Comparison of ENCODE assay signal across 14 cellular contexts in genomic region chr9:79651251-79651795, GRCh38.
DNase-seq lines count a peak whose midpoint lies in the region; ATAC-seq and TF ChIP-seq lines count a peak whose summit lies in the region.
"Had no signal": no experiment of that assay in that cellular context is flagged by ENCODE, and none has a peak within 500 bp of the region (broad histone marks: within the 10 kb centered on the region; RNA-seq: fewer than 3 reads in every experiment).

No MANE protein-coding gene starts in this region.

- TF ChIP-seq CTCF in GM23338 (conservative IDR thresholded peaks at IDR 0.05; ENCODE audit: low read depth in 2 of 2) (no peak), WTC11 (IDR thresholded peaks at IDR 0.05) (no peak), Caco-2 (IDR thresholded peaks at IDR 0.05; ENCODE audit: insufficient read depth in 1 of 2, low read depth in 1 of 2, low read length in 1 of 2, severe bottlenecking in 1 of 2, unreplicated experiment in 1 of 2) (no peak)

- H3K4me2 ChIP-seq in GM23338 = peak overlapping the region; percentile 50
- H3K4me2 ChIP-seq in GM23248 (ENCODE audit: unreplicated experiment) = no peak overlapping the region
- H3K4me2 ChIP-seq: hepatocyte had no signal

- H3K9me2 ChIP-seq in GM23338 (ENCODE audit: insufficient read depth) (no peaks in the 10 kb centered on the region), GM23248 (ENCODE audit: insufficient read depth) (no peaks in the 10 kb centered on the region)

- H3K36me3 Mint-ChIP-seq in GM23338 (ENCODE audit: low read depth) (peaks cover 3% of the 10 kb centered on the region; the same call in 1 of the 3 replicates), WTC11 (peaks cover 6% of the 10 kb centered on the region; the same call in 1 of the 2 replicates), Caco-2 (ENCODE audit: insufficient read depth, unreplicated experiment) (no peaks in the 10 kb centered on the region)
- H3K36me3 Mint-ChIP-seq in natural killer cell treated with Interleukin-12 subunit alpha and Interleukin-12 subunit beta and Interleukin-15 and Interleukin-18, amount 100 ng/mL, for 72 hours = peaks cover 1% of the 10 kb centered on the region

- H3K27me3 ChIP-seq in GM23338 (ENCODE audit: insufficient read depth) (no peaks in the 10 kb centered on the region), Caco-2 (replicated peaks; ENCODE audit: control insufficient read depth, insufficient read depth, low read length) (no peaks in the 10 kb centered on the region), GM23248 (replicated peaks; ENCODE audit: insufficient read depth) (no peaks in the 10 kb centered on the region)
- H3K27me3 ChIP-seq: hepatocyte, vagina had no signal

- WGBS in GM23248 (ENCODE audit: low coverage in 1 of 2, low lambda C conversion rate in 2 of 2, missing lambda C conversion rate in 2 of 2), 2 experiments = 97% methylated on average over 10 of the region's 10 CpGs

- H3K36me3 ChIP-seq in GM23338 (ENCODE audit: insufficient read depth) (no peaks in the 10 kb centered on the region), Caco-2 (ENCODE audit: control insufficient read depth, insufficient read depth, low read length) (no peaks in the 10 kb centered on the region), GM23248 (ENCODE audit: low read depth) (peaks cover 10% of the 10 kb centered on the region; the same call in 1 of the 2 replicates)

- ATAC-seq in GM23338 (peak; percentile 82), WTC11 (peak; percentile 78), HG03354 (IDR thresholded peaks at IDR 0.05; ENCODE audit: poor library complexity, severe bottlenecking, unreplicated experiment) (no peak)
- peak in 1 of 2 donors; percentile 67 for ATAC-seq in natural killer cell treated with Interleukin-12 subunit alpha and Interleukin-12 subunit beta and Interleukin-15 and Interleukin-18, amount 100 ng/mL, for 72 hours

- H3K79me2 ChIP-seq in GM23338 (replicated peaks; ENCODE audit: insufficient read depth) (0 out of 2 replicates have a peak, but pooled peaks cover 3% of the 10 kb centered on the region), GM23248 (ENCODE audit: insufficient read depth) (peaks cover 8% of the 10 kb centered on the region; the same call in 1 of the 2 replicates)
- H3K79me2 ChIP-seq: hepatocyte had no signal

- no peak overlapping the region for H3K9ac ChIP-seq in GM23248

- H3K4me3 ChIP-seq in GM23338 (0 out of 2 replicates have a peak overlapping the region, but pooled peaks have one; percentile 9), Caco-2 (ENCODE audit: low read depth, low read length) (no peak overlapping the region), GM23248 (no peak overlapping the region)
- H3K4me3 ChIP-seq: hepatocyte, vagina had no signal

- H4K20me1 ChIP-seq in GM23338 (replicated peaks; ENCODE audit: insufficient read depth) = 0 out of 2 replicates have a peak, but pooled peaks cover 3% of the 10 kb centered on the region
- H4K20me1 ChIP-seq in GM23248 (ENCODE audit: insufficient read depth) = no peaks in the 10 kb centered on the region

- POLR2A ChIA-PET in WTC11 (lab: Charles Lee) = no interaction called here
- POLR2A ChIA-PET in Caco-2 (lab: Charles Lee) = no interaction called here

- peak; percentile 50 for DNase-seq in GM23338 (ENCODE audit: low spot score)
- DNase-seq in NCI-H1436 (lab: John Stamatoyannopoulos, UW) = peak; percentile 94
- DNase-seq in WTC11 (ENCODE audit: low spot score) = no peak
- peak; percentile 64 for DNase-seq in natural killer cell treated with Interleukin-12 subunit alpha and Interleukin-12 subunit beta and Interleukin-15 and Interleukin-18, amount 100 ng/mL, for 72 hours (ENCODE audit: low spot score)
- no peak for DNase-seq in DMS 273 (lab: John Stamatoyannopoulos, UW; ENCODE audit: unreplicated experiment)
- DNase-seq in Caco-2 = no peak
- no peak for DNase-seq in GM23248
- DNase-seq: activated CD4-positive, alpha-beta T cell treated with anti-CD3 and anti-CD28 coated beads, Interleukin-2, amount 50 U/mL, for 4 hours; activated naive CD8-positive, alpha-beta T cell treated with anti-CD3 and anti-CD28 coated beads, Interleukin-2, amount 10 ng/mL, durations not matched to agents 7 days and 5 days; NCI-H446 treated with DMSO at 0.1 percent for 48 hours; stimulated activated CD4-positive, alpha-beta T cell treated with anti-CD3 and anti-CD28 coated beads, Interleukin-12 subunit alpha, Interleukin-12 subunit beta, amount 100 ng/mL, for 4 hours had no signal

- H3K9me3 ChIP-seq in Caco-2 (no peaks in the 10 kb centered on the region), GM23248 (ENCODE audit: low read depth) (no peaks in the 10 kb centered on the region)
- H3K9me3 ChIP-seq: vagina had no signal

- in situ Hi-C loops in GM23248 (cut with MboI) = no loop called here

- H3K4me1 Mint-ChIP-seq in GM23338 (peaks cover 19% of the 10 kb centered on the region), WTC11 (peaks cover 30% of the 10 kb centered on the region), Caco-2 (ENCODE audit: low read depth, unreplicated experiment) (no peaks in the 10 kb centered on the region)
- peaks cover 10 to 15% of the 10 kb centered on the region in 2 donors for H3K4me1 Mint-ChIP-seq in natural killer cell treated with Interleukin-12 subunit alpha and Interleukin-12 subunit beta and Interleukin-15 and Interleukin-18, amount 100 ng/mL, for 72 hours (ENCODE audit: low read depth in 2 of 2)

- peaks cover 16% of the 10 kb centered on the region for H3K4me1 ChIP-seq in GM23338 (ENCODE audit: insufficient read depth)
- no peaks in the 10 kb centered on the region for H3K4me1 ChIP-seq in Caco-2
- H3K4me1 ChIP-seq in GM23248 (ENCODE audit: insufficient read depth) = 0 out of 2 replicates have a peak, but pooled peaks cover 5% of the 10 kb centered on the region
- H3K4me1 ChIP-seq: vagina had no signal

- H3K27ac Mint-ChIP-seq in GM23338 (peak overlapping the region; percentile 90), WTC11 (peak overlapping the region; percentile 96), Caco-2 (ENCODE audit: unreplicated experiment) (no peak overlapping the region)
- peak overlapping the region in 1 of 2 donors; percentile 66 for H3K27ac Mint-ChIP-seq in natural killer cell treated with Interleukin-12 subunit alpha and Interleukin-12 subunit beta and Interleukin-15 and Interleukin-18, amount 100 ng/mL, for 72 hours
- H3K27ac Mint-ChIP-seq: activated naive CD8-positive, alpha-beta T cell treated with anti-CD3 and anti-CD28 coated beads, Interleukin-2, amount 10 ng/mL, durations not matched to agents 7 days and 5 days had no signal

- CTCF ChIA-PET in WTC11 (lab: Charles Lee) (no interaction called here), Caco-2 (lab: Charles Lee) (no interaction called here)

- H3K27me3 Mint-ChIP-seq in GM23338 (ENCODE audit: insufficient read depth, low read depth, poor library complexity) = peaks cover 2% of the 10 kb centered on the region
- no peaks in the 10 kb centered on the region for H3K27me3 Mint-ChIP-seq in WTC11 (ENCODE audit: low read depth)
- H3K27me3 Mint-ChIP-seq in natural killer cell treated with Interleukin-12 subunit alpha and Interleukin-12 subunit beta and Interleukin-15 and Interleukin-18, amount 100 ng/mL, for 72 hours = no peaks in the 10 kb centered on the region
- no peaks in the 10 kb centered on the region for H3K27me3 Mint-ChIP-seq in Caco-2 (ENCODE audit: insufficient read depth, unreplicated experiment)
- H3K27me3 Mint-ChIP-seq: activated naive CD8-positive, alpha-beta T cell treated with anti-CD3 and anti-CD28 coated beads, Interleukin-2, amount 10 ng/mL, durations not matched to agents 7 days and 5 days had no signal

- no TSS peak for BruUV-seq in Caco-2 (replicated peaks; lab: Mats Ljungman, UMichigan)

- H3K9me3 Mint-ChIP-seq in GM23338 (no peaks in the 10 kb centered on the region), WTC11 (no peaks in the 10 kb centered on the region), Caco-2 (ENCODE audit: unreplicated experiment) (no peaks in the 10 kb centered on the region)
- H3K9me3 Mint-ChIP-seq in natural killer cell treated with Interleukin-12 subunit alpha and Interleukin-12 subunit beta and Interleukin-15 and Interleukin-18, amount 100 ng/mL, for 72 hours = no peaks in the 10 kb centered on the region
- H3K9me3 Mint-ChIP-seq: activated naive CD8-positive, alpha-beta T cell treated with anti-CD3 and anti-CD28 coated beads, Interleukin-2, amount 10 ng/mL, durations not matched to agents 7 days and 5 days had no signal

- peak overlapping the region; percentile 37; the same call in 1 of the 3 replicates for H3K4me3 Mint-ChIP-seq in GM23338
- peak overlapping the region; percentile 14; the same call in 1 of the 2 replicates for H3K4me3 Mint-ChIP-seq in WTC11
- no peak overlapping the region for H3K4me3 Mint-ChIP-seq in natural killer cell treated with Interleukin-12 subunit alpha and Interleukin-12 subunit beta and Interleukin-15 and Interleukin-18, amount 100 ng/mL, for 72 hours
- H3K4me3 Mint-ChIP-seq in Caco-2 (ENCODE audit: unreplicated experiment) = no peak overlapping the region
- H3K4me3 Mint-ChIP-seq: activated naive CD8-positive, alpha-beta T cell treated with anti-CD3 and anti-CD28 coated beads, Interleukin-2, amount 10 ng/mL, durations not matched to agents 7 days and 5 days had no signal

- intact Hi-C loops in Caco-2 (cut with micrococcal nuclease; ENCODE audit: unreplicated experiment) = no loop called here

- H3K27ac ChIP-seq in GM23338 (ENCODE audit: low read depth) (peak overlapping the region; percentile 16; the same call in 1 of the 2 replicates), GM23248 (no peak overlapping the region)
- H3K27ac ChIP-seq: hepatocyte, vagina had no signal

- H2AFZ ChIP-seq in GM23338 = no peak overlapping the region
- H2AFZ ChIP-seq in GM23248 = no peak overlapping the region
- H2AFZ ChIP-seq: hepatocyte had no signal

- H3F3A ChIP-seq in GM23338 (replicated peaks; ENCODE audit: low read depth) (no peaks in the 10 kb centered on the region), GM23248 (ENCODE audit: insufficient read depth) (no peaks in the 10 kb centered on the region)

TF ChIP-seq in GM23338, 12 proteins besides CTCF, POLR2A, EP300 and RAD21 (continues in another document):
- TF ChIP-seq CREB1 (CRISPR knock-in tag; IDR thresholded peaks at IDR 0.05; ENCODE audit: low read depth) (no peak), EZH2 (IDR thresholded peaks at IDR 0.05; ENCODE audit: low read depth, unreplicated experiment) (no peak), STAT1 (IDR thresholded peaks at IDR 0.05; ENCODE audit: unreplicated experiment) (no peak)

TF ChIP-seq in WTC11, 78 proteins besides CTCF, POLR2A, EP300 and RAD21 (continues in another document):
- no peak for TF ChIP-seq USF1 (CRISPR knock-in tag; IDR thresholded peaks at IDR 0.05)

Comparison
In these comparisons a context has a peak if more than half of its experiments do, and no peak if none do; other contexts are left out.
1. DNase-seq: peak in GM23338 (single experiment), NCI-H1436 (single experiment) and natural killer cell treated with Interleukin-12 subunit alpha and Interleukin-12 subunit beta and Interleukin-15 and Interleukin-18, amount 100 ng/mL, for 72 hours (single experiment); none in WTC11 (single experiment), DMS 273 (single experiment), Caco-2 (0 of 2) and GM23248 (single experiment).
2. H3K4me3 Mint-ChIP-seq: peak in GM23338 (single experiment) and WTC11 (single experiment); none in natural killer cell treated with Interleukin-12 subunit alpha and Interleukin-12 subunit beta and Interleukin-15 and Interleukin-18, amount 100 ng/mL, for 72 hours (single experiment) and Caco-2 (single experiment).